15 cellular contexts compared by ENCODE assay signal in the genomic region with DNA sequence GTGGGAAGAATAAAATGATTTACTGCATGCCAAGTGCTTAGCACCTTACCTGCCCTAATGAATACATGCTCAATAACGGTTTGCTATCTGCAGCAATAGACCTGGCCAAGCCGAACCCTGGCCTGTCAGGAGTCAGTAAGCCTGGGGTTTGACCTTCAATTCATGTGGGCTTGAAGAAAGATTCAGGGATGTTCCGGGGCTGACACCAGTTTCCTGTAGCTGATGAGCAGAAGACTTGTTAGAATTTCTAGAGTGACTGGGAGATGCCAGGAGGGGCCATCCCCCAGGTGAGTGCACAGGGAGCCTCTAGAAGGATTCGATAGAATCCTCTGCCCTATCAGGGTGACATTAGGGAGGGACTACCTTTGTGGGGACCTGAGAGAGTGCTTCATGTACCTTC.
A peak's percentile ranks its signal among the peaks of the same experiment; 100 is the strongest.
DNase-seq lines count a peak whose midpoint lies in the region; ATAC-seq and TF ChIP-seq lines count a peak whose summit lies in the region.
"Had no signal": no experiment of that assay in that cellular context is flagged by ENCODE, and none has a peak within 500 bp of the region (broad histone marks: within the 10 kb centered on the region; RNA-seq: fewer than 3 reads in every experiment).

No MANE protein-coding gene starts in this region.

- TF ChIP-seq CTCF in DND-41 (IDR thresholded peaks at IDR 0.05; ENCODE audit: borderline replicate concordance, extremely low read depth, low read length, poor library complexity, severe bottlenecking): no peak
- no peak for TF ChIP-seq CTCF in foreskin fibroblast (IDR thresholded peaks at IDR 0.05; ENCODE audit: low read depth, low read length)

- peaks cover 22% of the 10 kb centered on the region for H3K27me3 ChIP-seq in BLaER1
- no peaks in the 10 kb centered on the region for H3K27me3 ChIP-seq in DND-41 (ENCODE audit: insufficient read depth, low read length, poor library complexity)
- H3K27me3 ChIP-seq in mesendoderm (ENCODE audit: insufficient read depth, low read length, poor library complexity): no peaks in the 10 kb centered on the region

- H3K56ac ChIP-seq in mesendoderm (ENCODE audit: low read length): no peak overlapping the region

- no peak overlapping the region for H2BK5ac ChIP-seq in mesendoderm (ENCODE audit: low read length)

- H2BK15ac ChIP-seq in mesendoderm (replicated peaks; ENCODE audit: low read depth): no peak overlapping the region

- no peaks in the 10 kb centered on the region for H3K36me3 ChIP-seq in BLaER1
- H3K36me3 ChIP-seq in DND-41 (ENCODE audit: insufficient read depth, low read length): peaks cover 10% of the 10 kb centered on the region
- no peaks in the 10 kb centered on the region for H3K36me3 ChIP-seq in mesendoderm (ENCODE audit: control insufficient read depth, insufficient read depth, low read length)

- no peak for ATAC-seq in DND-41 (ENCODE audit: insufficient read depth, low read depth)
- no peak for ATAC-seq in GM19455 (IDR thresholded peaks at IDR 0.05; ENCODE audit: unreplicated experiment)
- ATAC-seq: GM23338, HCT116 had no signal

- peaks cover 98% of the 10 kb centered on the region for H3K79me2 ChIP-seq in DND-41 (ENCODE audit: insufficient read depth, low read length)
- H3K79me2 ChIP-seq in mesendoderm (ENCODE audit: control insufficient read depth, insufficient read depth, low read length): no peaks in the 10 kb centered on the region

- H3K4me2 ChIP-seq in BLaER1 (peak overlapping the region; percentile 82), DND-41 (ENCODE audit: insufficient read depth, low read length) (no peak overlapping the region), mesendoderm (ENCODE audit: low read length) (no peak overlapping the region)
- H3K4me2 ChIP-seq: GM23338 had no signal

- no peak overlapping the region for H3K23ac ChIP-seq in mesendoderm (ENCODE audit: low read length)

- WGBS in mesendoderm (ENCODE audit: extremely low coverage, insufficient coverage, low lambda C conversion rate): no CpG with 5 or more reads among the region's 4 CpGs

- no peak overlapping the region for H4K5ac ChIP-seq in mesendoderm (ENCODE audit: low read length)

- no peak overlapping the region for H2AFZ ChIP-seq in DND-41 (ENCODE audit: low read depth, low read length)
- H2AFZ ChIP-seq: GM23338 had no signal

- H3K27ac ChIP-seq in BLaER1: no peak overlapping the region
- H3K27ac ChIP-seq in DND-41 (ENCODE audit: low read length): 0 out of 2 replicates have a peak overlapping the region, but pooled peaks have one; percentile 4
- H3K27ac ChIP-seq in mesendoderm (ENCODE audit: low read depth, low read length): no peak overlapping the region

- H3K4me3 ChIP-seq in BLaER1: no peak overlapping the region
- no peak overlapping the region for H3K4me3 ChIP-seq in DND-41 (ENCODE audit: low read depth in 1 of 2, low read length in 2 of 2)
- H3K4me3 ChIP-seq in foreskin fibroblast (ENCODE audit: low read depth in 1 of 2, low read length in 2 of 2): no peak overlapping the region
- no peak overlapping the region for H3K4me3 ChIP-seq in mesendoderm (ENCODE audit: low read length)
- H3K4me3 ChIP-seq: GM23338 had no signal

- H3K79me1 ChIP-seq in mesendoderm (ENCODE audit: low read length): no peaks in the 10 kb centered on the region

- no peak overlapping the region for H4K8ac ChIP-seq in mesendoderm (ENCODE audit: low read depth, low read length)

- H3K9ac ChIP-seq in BLaER1 (no peak overlapping the region), DND-41 (ENCODE audit: low read depth, low read length) (no peak overlapping the region), mesendoderm (ENCODE audit: low read length) (no peak overlapping the region)

- no peak overlapping the region for H2AK5ac ChIP-seq in mesendoderm (ENCODE audit: low read length)

- H3K18ac ChIP-seq in mesendoderm (ENCODE audit: low read length): no peak overlapping the region

- H4K20me1 ChIP-seq in BLaER1 (no peaks in the 10 kb centered on the region), DND-41 (ENCODE audit: insufficient read depth, low read length) (peaks cover 81% of the 10 kb centered on the region)

- H3K4me1 ChIP-seq in BLaER1 (peaks cover 65% of the 10 kb centered on the region), DND-41 (ENCODE audit: insufficient read depth, low read length) (no peaks in the 10 kb centered on the region), mesendoderm (ENCODE audit: control insufficient read depth, low read depth, low read length) (no peaks in the 10 kb centered on the region)

- intact Hi-C loops in posterior vena cava (cut with DNase I): no loop called here

- H2BK120ac ChIP-seq in mesendoderm (ENCODE audit: low read depth, low read length): no peak overlapping the region

- H3K4ac ChIP-seq in mesendoderm (ENCODE audit: low read depth, low read length): no peak overlapping the region

- H3K9me3 ChIP-seq in BLaER1: no peaks in the 10 kb centered on the region; the same call in 1 of the 2 replicates
- H3K9me3 ChIP-seq in DND-41 (ENCODE audit: insufficient read depth, low read length, severe bottlenecking): no peaks in the 10 kb centered on the region

- no peak for DNase-seq in DND-41
- DNase-seq in posterior vena cava (ENCODE audit: low spot score): peak; percentile 62
- DNase-seq in foreskin fibroblast: no peak
- DNase-seq in mesendoderm: no peak
- DNase-seq: 8988T; CD4-positive, alpha-beta T cell; CD8-positive, alpha-beta memory T cell; DMS 273 treated with DMSO at 0.1 percent for 48 hours; DMS79; H9; HFFc6 had no signal
